In genomic region chr15:96125681-96126080, GRCh38 we compare ENCODE assay signal across 1 cellular context.
TF ChIP-seq lines count a peak whose summit lies in the region.

No MANE protein-coding gene starts in this region.

TF ChIP-seq in K562, 482 proteins besides CTCF, POLR2A, EP300 and RAD21 (continued from another document and continues in another):
- TF ChIP-seq BCLAF1 (IDR thresholded peaks at IDR 0.05; ENCODE audit: borderline replicate concordance in 1 of 2, control insufficient read depth in 1 of 2, low read depth in 2 of 2, low read length in 1 of 2) (no peak), GABPB2 (CRISPR knock-in tag; conservative IDR thresholded peaks at IDR 0.05) (no peak), HNRNPL (IDR thresholded peaks at IDR 0.05; ENCODE audit: low read depth, low read length) (no peak), BCOR (IDR thresholded peaks at IDR 0.05) (no peak), SP1 (CRISPR knock-in tag; IDR thresholded peaks at IDR 0.05) (no peak), SREBF2 (CRISPR knock-in tag; IDR thresholded peaks at IDR 0.05) (no peak), ETV1 (tag; conservative IDR thresholded peaks at IDR 0.05; ENCODE audit: low read depth) (no peak), ZNF668 (CRISPR knock-in tag; IDR thresholded peaks at IDR 0.05) (no peak), ZNF584 (CRISPR knock-in tag; IDR thresholded peaks at IDR 0.05; ENCODE audit: low read depth) (no peak), ZNF589 (CRISPR knock-in tag; IDR thresholded peaks at IDR 0.05; ENCODE audit: low read depth) (no peak), BMI1 (IDR thresholded peaks at IDR 0.05; ENCODE audit: low read length) (no peak), CBFA2T3 (IDR thresholded peaks at IDR 0.05) (no peak), CREB3L1 (IDR thresholded peaks at IDR 0.05; ENCODE audit: borderline replicate concordance, low read depth) (no peak), ZNF217 (CRISPR knock-in tag; IDR thresholded peaks at IDR 0.05) (no peak), PTBP1 (IDR thresholded peaks at IDR 0.05; ENCODE audit: low read depth, low read length) (no peak), TRIM24 (IDR thresholded peaks at IDR 0.05) (peak in 1 of 2 experiments; percentile 30; a peak in 1 of 4 replicates), ATF1 (CRISPR knock-in tag; IDR thresholded peaks at IDR 0.05) (no peak), ATF1 (tag; IDR thresholded peaks at IDR 0.05) (no peak), DPF2 (IDR thresholded peaks at IDR 0.05) (peak; percentile 68; the same call in 1 of the 2 replicates), ZNF518B (CRISPR knock-in tag; IDR thresholded peaks at IDR 0.05) (no peak), SMC3 (conservative IDR thresholded peaks at IDR 0.05; ENCODE audit: insufficient read depth, low read depth, low read length) (no peak), KLF6 (CRISPR knock-in tag; IDR thresholded peaks at IDR 0.05; ENCODE audit: borderline replicate concordance) (no peak), STAT6 (CRISPR knock-in tag; IDR thresholded peaks at IDR 0.05) (no peak), TFAM (CRISPR knock-in tag; conservative IDR thresholded peaks at IDR 0.05) (no peak), ZNF165 (CRISPR knock-in tag; IDR thresholded peaks at IDR 0.05; ENCODE audit: borderline replicate concordance) (no peak), ZNF512 (tag; IDR thresholded peaks at IDR 0.05) (no peak), TRIM28 (IDR thresholded peaks at IDR 0.05) (0 out of 2 replicates have a peak, but pooled peaks have one; percentile 20), NFE2 (IDR thresholded peaks at IDR 0.05; ENCODE audit: low read depth) (peak; percentile 92), XRCC4 (IDR thresholded peaks at IDR 0.05; ENCODE audit: extremely low read depth, insufficient read depth, insufficient read length) (no peak), ARHGAP35 (IDR thresholded peaks at IDR 0.05; ENCODE audit: partially characterized antibody) (no peak), BRD4 (IDR thresholded peaks at IDR 0.05) (no peak), KDM2B (CRISPR knock-in tag; IDR thresholded peaks at IDR 0.05) (no peak), TARDBP (IDR thresholded peaks at IDR 0.05) (no peak), MCM2 (IDR thresholded peaks at IDR 0.05; ENCODE audit: low read depth) (no peak), FOXP1 (CRISPR knock-in tag; IDR thresholded peaks at IDR 0.05) (no peak), PTRF (tag; IDR thresholded peaks at IDR 0.05) (no peak), STAT5A (IDR thresholded peaks at IDR 0.05; ENCODE audit: borderline replicate concordance, low read length) (no peak), HDAC2 (IDR thresholded peaks at IDR 0.05) (0 out of 2 replicates have a peak, but pooled peaks have one; percentile 19), KDM1A (IDR thresholded peaks at IDR 0.05) (peak in 1 of 2 experiments; percentile 25; a peak in 1 of 4 replicates), HMG20B (CRISPR knock-in tag; IDR thresholded peaks at IDR 0.05) (no peak), VEZF1 (CRISPR knock-in tag; IDR thresholded peaks at IDR 0.05) (no peak), NRF1 (conservative IDR thresholded peaks at IDR 0.05 in 1 of 2, IDR thresholded peaks at IDR 0.05 in 1 of 2) (peak in 1 of 2 experiments; percentile 13; a peak in 1 of 4 replicates), ZNF830 (CRISPR knock-in tag; IDR thresholded peaks at IDR 0.05) (no peak), ADNP (tag; IDR thresholded peaks at IDR 0.05) (no peak), JUN (IDR thresholded peaks at IDR 0.05; ENCODE audit: borderline replicate concordance, low read depth, low read length) (peak; percentile 64), JUN (CRISPR knock-in tag; IDR thresholded peaks at IDR 0.05; ENCODE audit: borderline replicate concordance) (no peak), ARID1B (IDR thresholded peaks at IDR 0.05) (peak; percentile 49), SRSF3 (IDR thresholded peaks at IDR 0.05; ENCODE audit: insufficient read depth, low read length) (no peak), CHD1 (IDR thresholded peaks at IDR 0.05; ENCODE audit: low read length) (no peak), RCOR1 (IDR thresholded peaks at IDR 0.05; ENCODE audit: borderline replicate concordance in 1 of 2, low read depth in 2 of 2, low read length in 2 of 2) (peak in 1 of 2 experiments; percentile 68; a peak in 1 of 4 replicates), BRCA1 (IDR thresholded peaks at IDR 0.05) (no peak), BRCA1 (CRISPR knock-in tag; IDR thresholded peaks at IDR 0.05) (no peak), FOXA1 (IDR thresholded peaks at IDR 0.05; ENCODE audit: borderline replicate concordance) (no peak), RFX7 (CRISPR knock-in tag; IDR thresholded peaks at IDR 0.05) (no peak), ZNF75A (CRISPR knock-in tag; IDR thresholded peaks at IDR 0.05) (no peak), E2F8 (IDR thresholded peaks at IDR 0.05; ENCODE audit: low read depth, partially characterized antibody) (no peak), ZKSCAN1 (IDR thresholded peaks at IDR 0.05; ENCODE audit: low read depth, low read length) (no peak), CREB3 (tag; conservative IDR thresholded peaks at IDR 0.05; ENCODE audit: low read depth) (no peak)
